27 cellular contexts compared by ENCODE assay signal in genomic region chr9:14633906-14634565, GRCh38.
"Had no signal": no experiment of that assay in that cellular context is flagged by ENCODE, and none has a peak within 500 bp of the region (broad histone marks: within the 10 kb centered on the region; RNA-seq: fewer than 3 reads in every experiment).

No MANE protein-coding gene starts in this region.

- H3K27me3 ChIP-seq: adrenal gland, body of pancreas, dorsolateral prefrontal cortex, gastroesophageal sphincter, hepatocyte, ovary, right atrium auricular region, uterus had no signal

- H3K27ac Mint-ChIP-seq: activated naive CD8-positive, alpha-beta T cell treated with anti-CD3 and anti-CD28 coated beads for 36 hours; activated T-cell treated with anti-CD3 and anti-CD28 coated beads, Interleukin-2, amount 50 U/mL, for 72 hours; effector memory CD8-positive, alpha-beta T cell; mesothelial cell of epicardium; nephron progenitor cell had no signal

- H3K9me3 Mint-ChIP-seq: activated naive CD8-positive, alpha-beta T cell treated with anti-CD3 and anti-CD28 coated beads for 36 hours; activated T-cell treated with anti-CD3 and anti-CD28 coated beads, Interleukin-2, amount 50 U/mL, for 72 hours; naive B cell had no signal

- H3K27me3 Mint-ChIP-seq: activated naive CD8-positive, alpha-beta T cell treated with anti-CD3 and anti-CD28 coated beads for 36 hours; effector memory CD8-positive, alpha-beta T cell; naive B cell had no signal

- H3K4me3 Mint-ChIP-seq: activated naive CD8-positive, alpha-beta T cell treated with anti-CD3 and anti-CD28 coated beads for 36 hours; activated T-cell treated with anti-CD3 and anti-CD28 coated beads, Interleukin-2, amount 50 U/mL, for 72 hours; effector memory CD8-positive, alpha-beta T cell; mesothelial cell of epicardium; nephron progenitor cell had no signal

- H3K4me1 ChIP-seq: adrenal gland, body of pancreas, gastroesophageal sphincter, right atrium auricular region, uterus had no signal

- H3K27ac ChIP-seq: adrenal gland, body of pancreas, coronary artery, dorsolateral prefrontal cortex, gastroesophageal sphincter, hepatocyte, ovary, right atrium auricular region, thoracic aorta, uterus, VCaP had no signal

- DNase-seq: activated CD4-positive, alpha-beta T cell treated with anti-CD3 and anti-CD28 coated beads for 4 hours; activated CD4-positive, alpha-beta T cell treated with anti-CD3 and anti-CD28 coated beads, Interleukin-2, amount 50 U/mL, for 4 hours; activated naive CD4-positive, alpha-beta T cell; activated naive CD8-positive, alpha-beta T cell treated with anti-CD3 and anti-CD28 coated beads for 36 hours; activated T-cell treated with anti-CD3 and anti-CD28 coated beads for 4 hours; activated T-cell treated with anti-CD3 and anti-CD28 coated beads, Interleukin-2, amount 50 U/mL, for 72 hours; cerebellar nuclear complex; effector memory CD8-positive, alpha-beta T cell; erythroblast; naive B cell; nephron progenitor cell; ovary; stimulated activated naive CD4-positive, alpha-beta T cell treated with Interleukin-2 at 50 U/mL for 16 hours; trophoblast cell; uterus had no signal

- H3K9me3 ChIP-seq: adrenal gland, body of pancreas, ovary, right atrium auricular region, thoracic aorta, uterus had no signal

- H3K4me3 ChIP-seq: adrenal gland, body of pancreas, coronary artery, dorsolateral prefrontal cortex, gastroesophageal sphincter, hepatocyte, lung, ovary, right atrium auricular region, thoracic aorta, uterus had no signal

- H3K36me3 ChIP-seq: adrenal gland, ovary, right atrium auricular region, thoracic aorta, uterus had no signal

- H3K4me1 Mint-ChIP-seq: activated naive CD8-positive, alpha-beta T cell treated with anti-CD3 and anti-CD28 coated beads for 36 hours; mesothelial cell of epicardium; nephron progenitor cell had no signal

- ATAC-seq: activated T-cell treated with anti-CD3 and anti-CD28 coated beads, Interleukin-2, amount 50 U/mL, for 72 hours; body of pancreas; effector memory CD8-positive, alpha-beta T cell; gastroesophageal sphincter; left lobe of liver had no signal
